8 cellular contexts compared by ENCODE assay signal in genomic region chr20:50510706-50511401, GRCh38. TPM values are rescaled to one million over a fixed set of nuclear protein-coding genes. Genes with fewer than 3 reads are reported as not detected.
DNase-seq lines count a peak whose midpoint lies in the region; ATAC-seq and TF ChIP-seq lines count a peak whose summit lies in the region.

No MANE protein-coding gene starts in this region.

- peak overlapping the region; percentile 92 to 98 (median 96) for H3K27ac Mint-ChIP-seq in CD4-positive, alpha-beta memory T cell
- peak overlapping the region; percentile 96 for H3K27ac Mint-ChIP-seq in activated T-cell treated with anti-CD3 and anti-CD28 coated beads, Interleukin-2, amount 50 U/mL, for 24 hours

- no peaks in the 10 kb centered on the region for H3K9me3 ChIP-seq in CD4-positive, alpha-beta memory T cell (ENCODE audit: control insufficient read depth in 1 of 2, low read length in 2 of 2)
- H3K9me3 ChIP-seq in cardiac muscle cell (ENCODE audit: low read depth) = no peaks in the 10 kb centered on the region

- peaks cover 57% of the 10 kb centered on the region for H3K4me1 ChIP-seq in CD4-positive, alpha-beta memory T cell (ENCODE audit: insufficient read depth, low read length)
- peaks cover 37% of the 10 kb centered on the region for H3K4me1 ChIP-seq in cardiac muscle cell (ENCODE audit: low read depth)

- peak in 1 of 5 donors; percentile 56 for DNase-seq in CD4-positive, alpha-beta memory T cell
- peak; percentile 42 for DNase-seq in activated T-cell treated with anti-CD3 and anti-CD28 coated beads, Interleukin-2, amount 50 U/mL, for 24 hours
- DNase-seq in cardiac muscle cell (ENCODE audit: low read depth in 1 of 2, low spot score in 1 of 2) (peak in 1 of 2 donors; percentile 26), retina (peak; percentile 50), NCI-H1694 treated with DMSO at 0.1 percent for 48 hours (lab: John Stamatoyannopoulos, UW) (no peak), KG1 (lab: John Stamatoyannopoulos, UW) (no peak)
- no peak for DNase-seq in effector CD4-positive, alpha-beta T cell

- peaks cover 40 to 63% (median 51%) of the 10 kb centered on the region in 4 donors for H3K4me1 Mint-ChIP-seq in CD4-positive, alpha-beta memory T cell
- peaks cover 49% of the 10 kb centered on the region for H3K4me1 Mint-ChIP-seq in activated T-cell treated with anti-CD3 and anti-CD28 coated beads, Interleukin-2, amount 50 U/mL, for 24 hours (ENCODE audit: low read depth)

- H3K27ac ChIP-seq in CD4-positive, alpha-beta memory T cell (ENCODE audit: low read depth, low read length) = peak overlapping the region; percentile 91
- H3K27ac ChIP-seq in cardiac muscle cell = peak overlapping the region; percentile 90

- H3K36me3 ChIP-seq in CD4-positive, alpha-beta memory T cell (ENCODE audit: insufficient read depth, low read length) = no peaks in the 10 kb centered on the region
- no peaks in the 10 kb centered on the region for H3K36me3 ChIP-seq in cardiac muscle cell

- no peak for TF ChIP-seq CTCF in cardiac muscle cell (IDR thresholded peaks at IDR 0.05; ENCODE audit: low read depth, low read length)

- no peaks in the 10 kb centered on the region for H3K27me3 Mint-ChIP-seq in CD4-positive, alpha-beta memory T cell
- no peaks in the 10 kb centered on the region for H3K27me3 Mint-ChIP-seq in activated T-cell treated with anti-CD3 and anti-CD28 coated beads, Interleukin-2, amount 50 U/mL, for 24 hours

- no peaks in the 10 kb centered on the region for H3K27me3 ChIP-seq in CD4-positive, alpha-beta memory T cell (ENCODE audit: insufficient read depth, low read length)
- no peaks in the 10 kb centered on the region for H3K27me3 ChIP-seq in cardiac muscle cell

- peak overlapping the region; percentile 73 to 91 for H3K4me3 ChIP-seq in CD4-positive, alpha-beta memory T cell (ENCODE audit: low read length in 2 of 2)
- peak overlapping the region; percentile 90 for H3K4me3 ChIP-seq in cardiac muscle cell

- CTCF ChIA-PET in CD4-positive, alpha-beta memory T cell (lab: Charles Lee; ENCODE audit: partially characterized antibody) = interaction anchor here (0.7 to 4.1 kb wide), 13 partner anchors 8 to 78 kb away, joined by 3 to 21 read pairs (median 6); no protein-coding TSS in a partner anchor

- POLR2A ChIA-PET in CD4-positive, alpha-beta memory T cell (lab: Charles Lee; ENCODE audit: partially characterized antibody) = interaction anchor here (0.6 to 3.4 kb wide), 33 partner anchors 7 to 796 kb away, joined by 3 to 76 read pairs (median 5); partner anchors contain the start of genes CEBPB and PEDS1

- peaks cover 0 to 22% of the 10 kb centered on the region in 2 donors for H3K36me3 Mint-ChIP-seq in CD4-positive, alpha-beta memory T cell
- H3K36me3 Mint-ChIP-seq in activated T-cell treated with anti-CD3 and anti-CD28 coated beads, Interleukin-2, amount 50 U/mL, for 24 hours (ENCODE audit: low read depth) = peaks cover 53% of the 10 kb centered on the region

- peak; percentile 4 for ATAC-seq in HG03280 (IDR thresholded peaks at IDR 0.05; ENCODE audit: unreplicated experiment)

- peak overlapping the region; percentile 94 to 98 (median 96) for H3K4me3 Mint-ChIP-seq in CD4-positive, alpha-beta memory T cell
- H3K4me3 Mint-ChIP-seq in activated T-cell treated with anti-CD3 and anti-CD28 coated beads, Interleukin-2, amount 50 U/mL, for 24 hours = peak overlapping the region; percentile 96

- peaks cover 0 to 2% (median 0%) of the 10 kb centered on the region in 8 donors for H3K9me3 Mint-ChIP-seq in CD4-positive, alpha-beta memory T cell
- H3K9me3 Mint-ChIP-seq in activated T-cell treated with anti-CD3 and anti-CD28 coated beads, Interleukin-2, amount 50 U/mL, for 24 hours = no peaks in the 10 kb centered on the region

- intact Hi-C loops in CD4-positive, alpha-beta memory T cell (cut with micrococcal nuclease) = loop anchor here (1.0 to 2.0 kb wide), 5 partner anchors 8 to 420 kb away; partner anchors contain the start of genes ADNP, CEBPB and PARD6B

RNA-seq across cellular contexts. Expression of gene PTPN1, which starts 0.7 kb away (rescaled TPM):
- total RNA-seq in CD4-positive, alpha-beta memory T cell = 10 to 100 TPM; 59.5 to 61.5 TPM
- polyA plus RNA-seq in CD4-positive, alpha-beta memory T cell = 10 to 100 TPM; 21.0 to 41.0 TPM
- 28.3 and 29.4 TPM in 2 replicates for total RNA-seq in cardiac muscle cell
- polyA plus RNA-seq in cardiac muscle cell = 19.4 and 22.7 TPM in 2 replicates

Comparison
In these comparisons a context has a peak if more than half of its experiments do, and no peak if none do; other contexts are left out.
1. DNase-seq: peak in activated T-cell treated with anti-CD3 and anti-CD28 coated beads, Interleukin-2, amount 50 U/mL, for 24 hours (single experiment) and retina (single experiment); none in NCI-H1694 treated with DMSO at 0.1 percent for 48 hours (single experiment), KG1 (single experiment) and effector CD4-positive, alpha-beta T cell (single experiment).